27 cellular contexts compared by ENCODE assay signal in the genomic region with DNA sequence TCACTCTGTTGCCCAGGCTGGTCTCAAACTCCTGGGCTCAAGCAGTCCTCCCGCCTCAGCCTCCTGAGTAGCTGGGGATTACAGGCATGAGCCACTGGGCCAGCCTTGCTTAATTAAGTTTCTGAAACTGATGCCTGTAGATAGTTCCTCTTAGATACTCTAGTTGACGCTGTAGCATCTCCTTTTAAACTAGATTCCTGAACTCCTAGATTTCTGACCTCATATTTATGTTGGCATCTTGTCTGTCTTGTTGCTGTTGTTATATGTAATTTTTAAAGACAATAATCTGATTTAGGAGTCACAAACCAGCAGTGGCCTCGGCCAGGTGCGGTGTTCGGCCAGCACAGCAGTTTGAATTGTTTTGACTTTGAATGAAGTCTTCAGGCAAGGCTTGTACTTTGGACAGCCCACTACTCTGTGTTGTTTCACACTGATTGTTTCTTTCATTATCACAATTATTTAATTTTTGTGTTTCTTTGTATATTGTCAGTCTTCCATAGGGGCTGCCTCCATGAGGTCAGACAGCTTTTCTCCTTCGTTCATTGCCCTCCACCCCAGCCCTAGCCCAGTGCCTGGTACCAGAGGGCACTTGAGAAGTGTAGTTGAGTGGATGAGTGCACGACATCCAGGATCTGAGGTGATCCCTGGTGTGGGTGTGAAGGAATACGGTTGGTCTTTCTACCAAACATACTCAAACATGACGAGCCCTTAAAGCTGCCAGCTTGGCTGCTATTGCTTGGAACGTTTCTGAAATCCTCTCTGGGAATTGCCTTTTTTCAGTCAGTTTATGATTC. TPM values are rescaled to one million over a fixed set of nuclear protein-coding genes. Genes with fewer than 3 reads are reported as not detected.
DNase-seq lines count a peak whose midpoint lies in the region; ATAC-seq and TF ChIP-seq lines count a peak whose summit lies in the region.
"Had no signal": no experiment of that assay in that cellular context is flagged by ENCODE, and none has a peak within 500 bp of the region (broad histone marks: within the 10 kb centered on the region; RNA-seq: fewer than 3 reads in every experiment).

No MANE protein-coding gene starts in this region.

- CTCF ChIA-PET in OCI-LY7 (lab: Charles Lee; ENCODE audit: unreplicated experiment): no interaction called here

- H3K27me3 ChIP-seq in body of pancreas: no peaks in the 10 kb centered on the region
- H3K27me3 ChIP-seq: hepatocyte, sigmoid colon, transverse colon had no signal

- peaks cover 10% of the 10 kb centered on the region for H3K4me1 Mint-ChIP-seq in type B pancreatic cell (ENCODE audit: unreplicated experiment)

- no peaks in the 10 kb centered on the region for H3K9me3 ChIP-seq in OCI-LY7 (ENCODE audit: low read length)
- H3K9me3 ChIP-seq in body of pancreas: no peaks in the 10 kb centered on the region
- H3K9me3 ChIP-seq: sigmoid colon, transverse colon had no signal

- H4K20me1 ChIP-seq in OCI-LY7 (ENCODE audit: insufficient read depth, low read length): no peaks in the 10 kb centered on the region

- no peak overlapping the region for H3K27ac Mint-ChIP-seq in type B pancreatic cell
- H3K27ac Mint-ChIP-seq: activated naive CD8-positive, alpha-beta T cell; activated T-helper 2 cell treated with anti-CD3 and anti-CD28 coated beads, Interferon-gamma antibody, Interleukin-2, Interleukin-4, amounts not matched to agents 10 μg/mL and 5 μg/mL and 100 μg/mL, durations not matched to agents 14 hours and 24 hours and 36 hours; stimulated activated naive CD8-positive, alpha-beta T cell treated with anti-CD3 and anti-CD28 coated beads, Interleukin-15, Interleukin-2, amounts not matched to agents 100 ng/mL and 50 ng/mL, for 24 hours had no signal

- peak; percentile 56 for TF ChIP-seq CTCF in OCI-LY7 (conservative IDR thresholded peaks at IDR 0.05; ENCODE audit: low read length)
- TF ChIP-seq CTCF in GM10266 (IDR thresholded peaks at IDR 0.05; ENCODE audit: control insufficient read depth, insufficient read depth, low read depth, missing control alignments): no peak
- no peak for TF ChIP-seq CTCF in type B pancreatic cell (conservative IDR thresholded peaks at IDR 0.05)
- TF ChIP-seq CTCF in body of pancreas (IDR thresholded peaks at IDR 0.05): no peak

- ATAC-seq in body of pancreas: no peak
- ATAC-seq: Right ventricle myocardium inferior had no signal

- POLR2A ChIA-PET in OCI-LY7 (lab: Charles Lee): interaction anchor here (0.7 kb wide), 1 partner anchor 17 kb away, joined by 5 read pairs; no protein-coding TSS in a partner anchor

- H3K36me3 Mint-ChIP-seq in type B pancreatic cell: no peaks in the 10 kb centered on the region
- H3K36me3 Mint-ChIP-seq: activated naive CD8-positive, alpha-beta T cell had no signal

- H3K4me1 ChIP-seq in OCI-LY7 (ENCODE audit: insufficient read depth, low read length, poor library complexity, severe bottlenecking): no peaks in the 10 kb centered on the region
- peaks cover 51% of the 10 kb centered on the region for H3K4me1 ChIP-seq in body of pancreas

- H3K4me3 ChIP-seq in OCI-LY7 (ENCODE audit: low read depth, low read length, poor library complexity, severe bottlenecking) (no peak overlapping the region), body of pancreas (no peak overlapping the region)
- H3K4me3 ChIP-seq: hepatocyte, sigmoid colon, transverse colon had no signal

- no peak overlapping the region for H3K4me2 ChIP-seq in OCI-LY7 (ENCODE audit: low read length)
- H3K4me2 ChIP-seq: hepatocyte had no signal

- no peak overlapping the region for H2AFZ ChIP-seq in OCI-LY7 (ENCODE audit: low read length)
- H2AFZ ChIP-seq: hepatocyte had no signal

- BruUV-seq in OCI-LY7 (replicated peaks; lab: Mats Ljungman, UMichigan): no TSS peak

- H3K27ac ChIP-seq in OCI-LY7 (ENCODE audit: low read depth, low read length, poor library complexity, severe bottlenecking) (no peak overlapping the region), body of pancreas (peak overlapping the region in 2 of 4 donors; percentile 12 to 74)
- H3K27ac ChIP-seq: hepatocyte had no signal

- 93 to 94% methylated on average over 10 of the region's 10 CpGs for WGBS in body of pancreas, 2 donors

- H3K36me3 ChIP-seq in OCI-LY7 (ENCODE audit: insufficient read depth, low read length) (no peaks in the 10 kb centered on the region), body of pancreas (replicated peaks in 1 of 2; ENCODE audit: insufficient read depth in 1 of 2, low read depth in 2 of 2) (no peaks in the 10 kb centered on the region)
- H3K36me3 ChIP-seq: sigmoid colon, transverse colon had no signal

- no peaks in the 10 kb centered on the region for H3K27me3 Mint-ChIP-seq in type B pancreatic cell
- H3K27me3 Mint-ChIP-seq: activated naive CD8-positive, alpha-beta T cell; stimulated activated naive CD8-positive, alpha-beta T cell treated with anti-CD3 and anti-CD28 coated beads, Interleukin-15, Interleukin-2, amounts not matched to agents 100 ng/mL and 50 ng/mL, for 24 hours had no signal

- H3K4me3 Mint-ChIP-seq in type B pancreatic cell: no peak overlapping the region
- H3K4me3 Mint-ChIP-seq: activated naive CD8-positive, alpha-beta T cell; nephron; stimulated activated naive CD8-positive, alpha-beta T cell treated with anti-CD3 and anti-CD28 coated beads, Interleukin-15, Interleukin-2, amounts not matched to agents 100 ng/mL and 50 ng/mL, for 24 hours had no signal

- no peak for TF ChIP-seq POLR2A in body of pancreas (IDR thresholded peaks at IDR 0.05)

- intact Hi-C loops in OCI-LY7 (cut with micrococcal nuclease; ENCODE audit: unreplicated experiment) (no loop called here), body of pancreas (cut with DNase I) (no loop called here)

- no peaks in the 10 kb centered on the region for H3K79me2 ChIP-seq in OCI-LY7 (ENCODE audit: insufficient read depth, low read depth, low read length)

- H3K9me2 ChIP-seq in OCI-LY7 (ENCODE audit: insufficient read depth, low read length): no peaks in the 10 kb centered on the region

- H3K9me3 Mint-ChIP-seq in type B pancreatic cell: no peaks in the 10 kb centered on the region
- H3K9me3 Mint-ChIP-seq: activated T-helper 2 cell treated with anti-CD3 and anti-CD28 coated beads, Interferon-gamma antibody, Interleukin-2, Interleukin-4, amounts not matched to agents 10 μg/mL and 5 μg/mL and 100 μg/mL, durations not matched to agents 14 hours and 24 hours and 36 hours; nephron; stimulated activated naive CD8-positive, alpha-beta T cell treated with anti-CD3 and anti-CD28 coated beads, Interleukin-15, Interleukin-2, amounts not matched to agents 100 ng/mL and 50 ng/mL, for 24 hours had no signal

- DNase-seq in SIG-M5 treated with dmso at 0.1 percent for 504 hours (lab: John Stamatoyannopoulos, UW; ENCODE audit: unreplicated experiment): peak; percentile 50
- DNase-seq in SIG-M5 (lab: John Stamatoyannopoulos, UW): no peak
- DNase-seq in OCI-LY7 (ENCODE audit: low spot score): peak; percentile 22
- DNase-seq in iris pigment epithelial cell (ENCODE audit: low read depth): peak; percentile 26
- DNase-seq in GM10266 (ENCODE audit: extremely low spot score): no peak
- DNase-seq in AG20443 (ENCODE audit: low spot score): no peak
- no peak for DNase-seq in type B pancreatic cell (ENCODE audit: extremely low spot score, unreplicated experiment)
- no peak for DNase-seq in body of pancreas
- DNase-seq: 8988T; activated CD4-positive, alpha-beta T cell treated with anti-CD3 and anti-CD28 coated beads, Interleukin-2, amount 50 U/mL, for 48 hours; activated CD4-positive, CD25-positive, alpha-beta regulatory T cell; activated CD8-positive, alpha-beta memory T cell treated with anti-CD3 and anti-CD28 coated beads, Interleukin-2, amount 50 U/mL, for 4 hours; foreskin fibroblast; GDM1; H7; NCI-H1092; NCI-H187 treated with DMSO at 0.1 percent for 48 hours; posterior cingulate gyrus; sigmoid colon; T-helper 9 cell; transverse colon had no signal

RNA-seq across cellular contexts. Expression of a gene that starts 37.7 kb away (rescaled TPM):
- 11.6 and 16.0 TPM in 2 replicates for total RNA-seq in OCI-LY7 (2014; rRNA removed; shearing (Covaris generic))
- total RNA-seq in OCI-LY7 (2022): 15.8 and 16.5 TPM in 2 replicates
- 17.5 and 24.5 TPM in 2 replicates for total RNA-seq in type B pancreatic cell (ENCODE audit: low replicate concordance)
- total RNA-seq in body of pancreas: 10 to 100 TPM; 14.0 to 14.5 TPM

RNA-seq across cellular contexts. Expression of a gene that starts 49.5 kb away (rescaled TPM):
- total RNA-seq in OCI-LY7 (2014; rRNA removed; shearing (Covaris generic)): 26.8 and 27.3 TPM in 2 replicates
- total RNA-seq in OCI-LY7 (2022) (32.7 and 34.0 TPM in 2 replicates), type B pancreatic cell (ENCODE audit: low replicate concordance) (28.4 and 33.4 TPM in 2 replicates), body of pancreas (10 to 100 TPM in 1 of 2 donors, 1 to 10 TPM in 1; 7.0 to 22.4 TPM)

Comparison
In these comparisons a context has a peak if more than half of its experiments do, and no peak if none do; other contexts are left out.
1. DNase-seq: peak in SIG-M5 treated with dmso at 0.1 percent for 504 hours (single experiment), OCI-LY7 (single experiment) and iris pigment epithelial cell (single experiment); none in SIG-M5 (single experiment), GM10266 (single experiment), AG20443 (single experiment), type B pancreatic cell (single experiment) and body of pancreas (0 of 4).